ENCODE assay signal across 2 cellular contexts in the genomic region with DNA sequence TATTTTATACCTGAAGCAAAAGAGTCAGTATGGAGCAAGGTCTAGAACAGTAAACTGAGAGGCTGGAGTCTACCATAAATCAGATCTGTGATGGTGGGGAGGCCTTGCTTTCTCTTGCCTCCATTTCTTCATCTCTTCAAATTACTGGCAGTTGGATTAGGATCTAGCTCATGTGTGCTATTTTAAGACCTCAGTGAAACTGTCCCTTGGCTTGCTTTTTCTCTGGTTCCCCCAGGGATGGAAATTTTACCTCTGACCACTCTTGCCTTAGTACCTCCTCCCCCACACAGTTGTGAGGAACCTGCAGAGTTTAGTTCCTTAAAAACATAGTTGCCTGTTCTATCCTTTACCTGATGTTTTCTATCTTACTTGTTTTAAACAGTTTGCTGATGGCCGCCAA.
TF ChIP-seq lines count a peak whose summit lies in the region.

No MANE protein-coding gene starts in this region.

TF ChIP-seq in GM12891, 5 proteins besides CTCF, POLR2A, EP300 and RAD21:
- TF ChIP-seq POLR2AphosphoS5 (IDR thresholded peaks at IDR 0.05; ENCODE audit: low read depth, low read length), result no peak
- TF ChIP-seq TAF1 (IDR thresholded peaks at IDR 0.05; ENCODE audit: low read depth, low read length), result no peak
- TF ChIP-seq PAX5 (IDR thresholded peaks at IDR 0.05; ENCODE audit: insufficient read depth, low read length, severe bottlenecking), result no peak
- TF ChIP-seq POU2F2 (IDR thresholded peaks at IDR 0.05; ENCODE audit: low read depth, low read length), result no peak
- TF ChIP-seq SPI1 (IDR thresholded peaks at IDR 0.05; ENCODE audit: low read depth, low read length), result no peak

TF ChIP-seq in HepG2, 621 proteins besides CTCF, POLR2A, EP300 and RAD21:
- no peak for TF ChIP-seq ZNF431 (CRISPR knock-in tag; IDR thresholded peaks at IDR 0.05; ENCODE audit: borderline replicate concordance, low read depth)
- TF ChIP-seq, protein P1, sequence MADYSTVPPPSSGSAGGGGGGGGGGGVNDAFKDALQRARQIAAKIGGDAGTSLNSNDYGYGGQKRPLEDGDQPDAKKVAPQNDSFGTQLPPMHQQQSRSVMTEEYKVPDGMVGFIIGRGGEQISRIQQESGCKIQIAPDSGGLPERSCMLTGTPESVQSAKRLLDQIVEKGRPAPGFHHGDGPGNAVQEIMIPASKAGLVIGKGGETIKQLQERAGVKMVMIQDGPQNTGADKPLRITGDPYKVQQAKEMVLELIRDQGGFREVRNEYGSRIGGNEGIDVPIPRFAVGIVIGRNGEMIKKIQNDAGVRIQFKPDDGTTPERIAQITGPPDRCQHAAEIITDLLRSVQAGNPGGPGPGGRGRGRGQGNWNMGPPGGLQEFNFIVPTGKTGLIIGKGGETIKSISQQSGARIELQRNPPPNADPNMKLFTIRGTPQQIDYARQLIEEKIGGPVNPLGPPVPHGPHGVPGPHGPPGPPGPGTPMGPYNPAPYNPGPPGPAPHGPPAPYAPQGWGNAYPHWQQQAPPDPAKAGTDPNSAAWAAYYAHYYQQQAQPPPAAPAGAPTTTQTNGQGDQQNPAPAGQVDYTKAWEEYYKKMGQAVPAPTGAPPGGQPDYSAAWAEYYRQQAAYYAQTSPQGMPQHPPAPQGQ (CRISPR knock-in tag; IDR thresholded peaks at IDR 0.05; ENCODE audit: borderline replicate concordance), result no peak
- no peak for TF ChIP-seq ZNF232 (CRISPR knock-in tag; IDR thresholded peaks at IDR 0.05; ENCODE audit: borderline replicate concordance)
- no peak for TF ChIP-seq TBP (CRISPR knock-in tag; IDR thresholded peaks at IDR 0.05)
- TF ChIP-seq MXD4 (CRISPR knock-in tag; IDR thresholded peaks at IDR 0.05), result no peak
- TF ChIP-seq ZNF354B (CRISPR knock-in tag; IDR thresholded peaks at IDR 0.05), result no peak
- no peak for TF ChIP-seq ZNF605 (CRISPR knock-in tag; IDR thresholded peaks at IDR 0.05)
- no peak for TF ChIP-seq ZNF501 (CRISPR knock-in tag; IDR thresholded peaks at IDR 0.05)
- TF ChIP-seq HOXA9 (CRISPR knock-in tag; IDR thresholded peaks at IDR 0.05; ENCODE audit: borderline replicate concordance), result no peak
- TF ChIP-seq, protein P2, sequence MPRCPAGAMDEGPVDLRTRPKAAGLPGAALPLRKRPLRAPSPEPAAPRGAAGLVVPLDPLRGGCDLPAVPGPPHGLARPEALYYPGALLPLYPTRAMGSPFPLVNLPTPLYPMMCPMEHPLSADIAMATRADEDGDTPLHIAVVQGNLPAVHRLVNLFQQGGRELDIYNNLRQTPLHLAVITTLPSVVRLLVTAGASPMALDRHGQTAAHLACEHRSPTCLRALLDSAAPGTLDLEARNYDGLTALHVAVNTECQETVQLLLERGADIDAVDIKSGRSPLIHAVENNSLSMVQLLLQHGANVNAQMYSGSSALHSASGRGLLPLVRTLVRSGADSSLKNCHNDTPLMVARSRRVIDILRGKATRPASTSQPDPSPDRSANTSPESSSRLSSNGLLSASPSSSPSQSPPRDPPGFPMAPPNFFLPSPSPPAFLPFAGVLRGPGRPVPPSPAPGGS (CRISPR knock-in tag; IDR thresholded peaks at IDR 0.05), result no peak
- TF ChIP-seq, protein P3, sequence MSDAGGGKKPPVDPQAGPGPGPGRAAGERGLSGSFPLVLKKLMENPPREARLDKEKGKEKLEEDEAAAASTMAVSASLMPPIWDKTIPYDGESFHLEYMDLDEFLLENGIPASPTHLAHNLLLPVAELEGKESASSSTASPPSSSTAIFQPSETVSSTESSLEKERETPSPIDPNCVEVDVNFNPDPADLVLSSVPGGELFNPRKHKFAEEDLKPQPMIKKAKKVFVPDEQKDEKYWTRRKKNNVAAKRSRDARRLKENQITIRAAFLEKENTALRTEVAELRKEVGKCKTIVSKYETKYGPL (CRISPR knock-in tag; IDR thresholded peaks at IDR 0.05), result no peak
- no peak for TF ChIP-seq ZSCAN31 (CRISPR knock-in tag; IDR thresholded peaks at IDR 0.05; ENCODE audit: low read depth)
- TF ChIP-seq SPEN (CRISPR knock-in tag; IDR thresholded peaks at IDR 0.05; ENCODE audit: low read depth), result no peak
- TF ChIP-seq RBM22 (optimal IDR thresholded peaks at IDR 0.05; ENCODE audit: low read length), result no peak
- no peak for TF ChIP-seq SIN3B (IDR thresholded peaks at IDR 0.05; ENCODE audit: low read length)
- TF ChIP-seq MIER3 (CRISPR knock-in tag; IDR thresholded peaks at IDR 0.05; ENCODE audit: borderline replicate concordance), result no peak
- TF ChIP-seq GFI1 (CRISPR knock-in tag; IDR thresholded peaks at IDR 0.05; ENCODE audit: borderline replicate concordance), result no peak
